20 cellular contexts compared by ENCODE assay signal in genomic region chr20:58723628-58723984, GRCh38.
"Had no signal": no experiment of that assay in that cellular context is flagged by ENCODE, and none has a peak within 500 bp of the region (broad histone marks: within the 10 kb centered on the region; RNA-seq: fewer than 3 reads in every experiment).

No MANE protein-coding gene starts in this region.

- H3K27ac Mint-ChIP-seq: activated CD4-positive, alpha-beta T cell treated with anti-CD3 and anti-CD28 coated beads, Interleukin-2, amount 10 ng/mL, durations not matched to agents 24 days and 14 days; activated naive CD4-positive, alpha-beta T cell treated with anti-CD3 and anti-CD28 coated beads, Interleukin-2, amount 50 U/mL, for 72 hours; activated T-helper 2 cell treated with anti-CD3 and anti-CD28 coated beads, Interferon-gamma antibody, Interleukin-2, Interleukin-4, amounts not matched to agents 10 μg/mL and 5 μg/mL and 100 μg/mL, durations not matched to agents 14 hours and 24 hours and 36 hours had no signal

- H3K9me3 ChIP-seq: left lung, mucosa of descending colon, testis had no signal

- H3K27ac ChIP-seq: gastroesophageal sphincter, heart right ventricle, left lung, stomach, testis had no signal

- H3K4me3 Mint-ChIP-seq: activated CD4-positive, alpha-beta T cell treated with anti-CD3 and anti-CD28 coated beads, Interleukin-2, amount 10 ng/mL, durations not matched to agents 24 days and 14 days; naive thymus-derived CD4-positive, alpha-beta T cell had no signal

- ATAC-seq: activated naive CD4-positive, alpha-beta T cell treated with anti-CD3 and anti-CD28 coated beads, Interleukin-2, amount 50 U/mL, for 72 hours; gastroesophageal sphincter; heart right ventricle; left lung; mucosa of descending colon; naive thymus-derived CD4-positive, alpha-beta T cell had no signal

- H3K36me3 ChIP-seq: gastroesophageal sphincter, heart right ventricle, left lung, stomach had no signal

- H3K4me3 ChIP-seq: gastroesophageal sphincter, heart right ventricle, left lung, mucosa of descending colon, stomach, testis had no signal

- H3K4me1 ChIP-seq: gastroesophageal sphincter, heart right ventricle, left lung, stomach, testis had no signal

- DNase-seq: activated CD4-positive, alpha-beta T cell treated with anti-CD3 and anti-CD28 coated beads, Interleukin-2, amount 10 ng/mL, durations not matched to agents 24 days and 14 days; activated CD4-positive, CD25-positive, alpha-beta regulatory T cell; activated CD8-positive, alpha-beta memory T cell treated with anti-CD3 and anti-CD28 coated beads for 24 hours; activated T-cell treated with anti-CD3 and anti-CD28 coated beads for 4 hours; erythroblast; heart right ventricle; mammary epithelial cell; mucosa of descending colon; naive thymus-derived CD4-positive, alpha-beta T cell; stimulated activated CD4-positive, alpha-beta T cell treated with anti-CD3 and anti-CD28 coated beads, Interleukin-12 subunit alpha, Interleukin-12 subunit beta, amount 100 ng/mL, for 4 hours; stimulated activated CD4-positive, alpha-beta T cell treated with anti-CD3 and anti-CD28 coated beads, Interleukin-2, amount 100 ng/mL, for 24 hours; stomach; SW 1271; testis had no signal

- H3K4me1 Mint-ChIP-seq: activated CD4-positive, alpha-beta T cell treated with anti-CD3 and anti-CD28 coated beads, Interleukin-2, amount 10 ng/mL, durations not matched to agents 24 days and 14 days had no signal

- FAIRE-seq: colon, keratinocyte had no signal

- H3K27me3 ChIP-seq: testis had no signal

- H3K9me3 Mint-ChIP-seq: activated naive CD4-positive, alpha-beta T cell treated with anti-CD3 and anti-CD28 coated beads, Interleukin-2, amount 50 U/mL, for 72 hours had no signal
